In the genomic region with DNA sequence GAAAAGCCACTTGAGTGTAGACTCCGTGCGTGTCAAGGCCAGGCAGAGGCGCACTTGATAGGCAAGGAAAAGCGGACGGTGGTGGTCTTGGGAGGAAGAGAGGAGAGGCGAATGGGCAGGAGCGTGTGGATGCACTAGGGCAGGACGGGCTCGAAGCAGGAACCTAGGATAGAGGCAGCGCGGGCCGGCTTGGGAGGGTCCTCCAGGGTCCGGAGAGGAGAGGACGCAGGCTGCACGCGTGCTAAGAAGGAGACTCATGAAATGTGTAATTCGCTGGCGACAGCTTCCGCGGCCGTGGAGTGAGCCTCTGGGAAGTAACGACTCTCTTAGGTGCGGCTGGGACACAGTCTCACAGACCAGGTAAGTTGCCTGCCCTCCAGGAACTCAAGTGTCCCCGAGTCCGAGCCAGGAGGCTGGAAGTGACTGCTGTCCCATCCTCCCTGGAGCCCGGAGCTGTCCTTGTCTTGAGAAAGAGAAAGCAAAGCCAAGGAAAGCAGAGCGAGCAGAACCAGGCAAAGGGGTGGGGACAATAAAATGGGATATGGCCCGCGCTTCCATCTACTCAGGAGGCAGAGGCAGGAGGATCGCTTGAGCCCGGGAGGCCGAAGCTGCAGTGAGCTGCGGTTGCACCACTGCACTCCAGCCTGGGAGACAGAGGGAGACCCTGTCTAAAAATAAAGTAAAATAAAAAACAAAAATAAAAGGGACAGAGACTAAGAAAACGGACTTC, we compare ENCODE assay signal across 1 cellular context.
TF ChIP-seq lines count a peak whose summit lies in the region.

No MANE protein-coding gene starts in this region.

TF ChIP-seq in K562, 482 proteins besides CTCF, POLR2A, EP300 and RAD21:
- TF ChIP-seq DLX4 (CRISPR knock-in tag; IDR thresholded peaks at IDR 0.05) (no peak), ZBTB40 (IDR thresholded peaks at IDR 0.05) (no peak), ZBTB40 (CRISPR knock-in tag; IDR thresholded peaks at IDR 0.05) (no peak), L3MBTL2 (IDR thresholded peaks at IDR 0.05) (no peak), MIER1 (IDR thresholded peaks at IDR 0.05; ENCODE audit: low read depth) (no peak), HMGXB4 (CRISPR knock-in tag; IDR thresholded peaks at IDR 0.05) (no peak), TEAD4 (IDR thresholded peaks at IDR 0.05; ENCODE audit: low read length) (no peak), TEAD4 (CRISPR knock-in tag; IDR thresholded peaks at IDR 0.05; ENCODE audit: borderline replicate concordance) (no peak), ZNF324 (CRISPR knock-in tag; IDR thresholded peaks at IDR 0.05) (no peak), SRF (CRISPR knock-in tag; IDR thresholded peaks at IDR 0.05) (no peak)
- TF ChIP-seq, protein P1, sequence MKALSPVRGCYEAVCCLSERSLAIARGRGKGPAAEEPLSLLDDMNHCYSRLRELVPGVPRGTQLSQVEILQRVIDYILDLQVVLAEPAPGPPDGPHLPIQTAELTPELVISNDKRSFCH (CRISPR knock-in tag; IDR thresholded peaks at IDR 0.05), result no peak
- TF ChIP-seq, protein P1 (tag; IDR thresholded peaks at IDR 0.05), result no peak
